In genomic region chr1:94122201-94122970, GRCh38 we compare ENCODE assay signal across 22 cellular contexts. TPM values are rescaled to one million over a fixed set of nuclear protein-coding genes. Genes with fewer than 3 reads are reported as not detected.
A peak's percentile ranks its signal among the peaks of the same experiment; 100 is the strongest.
DNase-seq lines count a peak whose midpoint lies in the region; TF ChIP-seq lines count a peak whose summit lies in the region.
"Had no signal": no experiment of that assay in that cellular context is flagged by ENCODE, and none has a peak within 500 bp of the region (broad histone marks: within the 10 kb centered on the region; RNA-seq: fewer than 3 reads in every experiment).

No MANE protein-coding gene starts in this region.

- H3K4me3 ChIP-seq in cardiac fibroblast (replicated peaks in 1 of 2; ENCODE audit: low read depth in 2 of 2, low read length in 2 of 2) (no peak overlapping the region), Peyer's patch (no peak overlapping the region), uterus (no peak overlapping the region)
- H3K4me3 ChIP-seq: A549, esophagus muscularis mucosa, MG63, tibial artery had no signal

- peak; percentile 33 for DNase-seq in ACHN
- DNase-seq in LHCN-M2 (ENCODE audit: low read depth), result peak; percentile 34
- DNase-seq in cardiac fibroblast (ENCODE audit: low read depth in 2 of 2), result peak; percentile 48 to 75
- DNase-seq in kidney tubule cell (ENCODE audit: low spot score), result peak; percentile 24
- DNase-seq in Peyer's patch, result no peak
- DNase-seq in NCI-H1436 (lab: John Stamatoyannopoulos, UW), result no peak
- no peak for DNase-seq in uterus
- no peak for DNase-seq in NCI-H446 treated with DMSO at 0.1 percent for 48 hours (lab: John Stamatoyannopoulos, UW)
- DNase-seq: activated B cell treated with CpG ODN at 0.5 μM for 24 hours; activated CD8-positive, alpha-beta T cell treated with anti-CD3 and anti-CD28 coated beads, Interleukin-2, amount 10 ng/mL, durations not matched to agents 7 days and 5 days; activated T-cell treated with anti-CD3 and anti-CD28 coated beads, Interleukin-2, amount 50 U/mL, for 1 hour; C1 segment of cervical spinal cord; Calu3; MG63; NCI-H1436 treated with DMSO at 0.1 percent for 48 hours; NCI-H524 treated with DMSO at 0.1 percent for 48 hours; occipital lobe; stimulated activated naive CD8-positive, alpha-beta T cell treated with anti-CD3 and anti-CD28 coated beads, Interleukin-15, amount 100 ng/mL, for 72 hours; tibial artery had no signal

- H3K27me3 ChIP-seq in Peyer's patch, result no peaks in the 10 kb centered on the region
- H3K27me3 ChIP-seq in uterus, result no peaks in the 10 kb centered on the region
- H3K27me3 ChIP-seq: MG63, tibial artery had no signal

- no peaks in the 10 kb centered on the region for H3K36me3 ChIP-seq in Peyer's patch
- no peaks in the 10 kb centered on the region for H3K36me3 ChIP-seq in uterus
- H3K36me3 ChIP-seq: esophagus muscularis mucosa, MG63, tibial artery had no signal

- TF ChIP-seq POLR2A in Peyer's patch (IDR thresholded peaks at IDR 0.05) (no peak), uterus (IDR thresholded peaks at IDR 0.05) (no peak)

- in situ Hi-C loops in ACHN (cut with HindIII; ENCODE audit: low pct_ligation_motif_present, low pct_unique_long_range_greater_than_20kb, low sequenced_read_pairs), result no loop called here

- H3K27ac ChIP-seq in Peyer's patch, result no peak overlapping the region
- no peak overlapping the region for H3K27ac ChIP-seq in uterus
- H3K27ac ChIP-seq: A549, esophagus muscularis mucosa, RWPE1, tibial artery had no signal

- H3K4me1 ChIP-seq in Peyer's patch, result no peaks in the 10 kb centered on the region
- H3K4me1 ChIP-seq in uterus, result no peaks in the 10 kb centered on the region

- no peaks in the 10 kb centered on the region for H3K9me3 ChIP-seq in Peyer's patch
- no peaks in the 10 kb centered on the region for H3K9me3 ChIP-seq in uterus
- H3K9me3 ChIP-seq: A549, esophagus muscularis mucosa, MG63, tibial artery had no signal

- no peak for TF ChIP-seq CTCF in cardiac fibroblast (IDR thresholded peaks at IDR 0.05; ENCODE audit: low read depth, low read length)
- TF ChIP-seq CTCF in Peyer's patch (IDR thresholded peaks at IDR 0.05), result no peak
- TF ChIP-seq CTCF in uterus (IDR thresholded peaks at IDR 0.05), result no peak

- intact Hi-C loops in uterus (cut with DNase I; ENCODE audit: low total_unique reads), result no loop called here

RNA-seq across cellular contexts. Expression of gene ABCA4, which starts 1.4 kb away (rescaled TPM):
- total RNA-seq in LHCN-M2 (2014; rRNA removed), result under 0.01 and 0.06 TPM in 2 replicates
- polyA plus RNA-seq in LHCN-M2 (2012), result 0.06 TPM
- total RNA-seq in Peyer's patch, result 1 to 10 TPM; 2.1 to 7.5 (median 5.0) TPM
- 1 to 10 TPM in 2 of 4 donors, under 1 TPM in 1, not detected in 1; 0.49 to 2.0 (median 1.0) TPM for total RNA-seq in uterus
- total RNA-seq: activated B cell treated with CpG ODN at 0.5 μM for 24 hours; activated CD8-positive, alpha-beta T cell treated with anti-CD3 and anti-CD28 coated beads, Interleukin-2, amount 10 ng/mL, durations not matched to agents 7 days and 5 days had no signal

Comparison
In these comparisons a context has a peak if more than half of its experiments do, and no peak if none do; other contexts are left out.
1. DNase-seq: peak in ACHN (single experiment), LHCN-M2 (single experiment), cardiac fibroblast (2 of 2) and kidney tubule cell (single experiment); none in Peyer's patch (0 of 3), NCI-H1436 (single experiment), uterus (0 of 2) and NCI-H446 treated with DMSO at 0.1 percent for 48 hours (single experiment).